ENCODE assay signal across 8 cellular contexts in the genomic region with DNA sequence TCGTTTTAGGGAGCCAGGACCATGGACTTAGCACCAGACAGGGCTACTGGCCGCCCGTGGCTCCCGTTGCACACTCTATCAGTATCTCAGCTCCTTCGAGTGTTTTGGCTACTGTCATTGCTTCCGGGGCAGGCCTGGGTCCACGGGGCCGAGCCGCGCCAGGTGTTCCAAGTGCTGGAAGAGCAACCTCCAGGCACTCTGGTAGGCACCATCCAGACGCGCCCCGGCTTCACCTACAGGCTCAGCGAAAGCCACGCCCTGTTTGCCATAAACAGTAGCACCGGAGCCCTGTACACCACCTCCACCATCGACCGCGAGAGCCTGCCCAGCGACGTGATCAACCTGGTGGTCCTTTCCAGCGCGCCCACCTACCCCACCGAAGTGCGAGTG. TPM values are rescaled to one million over a fixed set of nuclear protein-coding genes. Genes with fewer than 3 reads are reported as not detected.
DNase-seq lines count a peak whose midpoint lies in the region; ATAC-seq and TF ChIP-seq lines count a peak whose summit lies in the region.

No MANE protein-coding gene starts in this region.

- WGBS in tibial nerve, 2 donors = 0 to 1% methylated on average over 21 to 25 of the region's 25 CpGs

- TF ChIP-seq CTCF in tibial nerve (IDR thresholded peaks at IDR 0.05) (no peak), GM13977 (IDR thresholded peaks at IDR 0.05; ENCODE audit: extremely low read depth, insufficient read depth, missing control alignments) (no peak)

- TF ChIP-seq POLR2A in tibial nerve (IDR thresholded peaks at IDR 0.05) = no peak

- in situ Hi-C loops in GM13977 (cut with MboI; ENCODE audit: low pct_unique_long_range_greater_than_20kb, low sequenced_read_pairs, unreplicated experiment) = no loop called here

- peaks cover 27 to 29% of the 10 kb centered on the region in 2 donors for H3K27me3 ChIP-seq in duodenal mucosa (ENCODE audit: control insufficient read depth in 1 of 2, insufficient read depth in 2 of 2, low read length in 2 of 2)
- H3K27me3 ChIP-seq in tibial nerve = no peaks in the 10 kb centered on the region

- H3K36me3 ChIP-seq in duodenal mucosa (ENCODE audit: control insufficient read depth in 1 of 2, insufficient read depth in 2 of 2, low read length in 2 of 2) (no peaks in the 10 kb centered on the region), tibial nerve (no peaks in the 10 kb centered on the region)

- H3K27ac ChIP-seq in duodenal mucosa (ENCODE audit: low read depth, low read length) = no peak overlapping the region
- H3K27ac ChIP-seq in tibial nerve = peak overlapping the region; percentile 81 to 95 (median 87)

- no peak for ATAC-seq in GM19452 (IDR thresholded peaks at IDR 0.05; ENCODE audit: unreplicated experiment)

- no peaks in the 10 kb centered on the region for H3K9me3 ChIP-seq in duodenal mucosa (ENCODE audit: control insufficient read depth in 1 of 2, low read length in 2 of 2)
- no peaks in the 10 kb centered on the region for H3K9me3 ChIP-seq in tibial nerve

- H3K4me3 ChIP-seq in duodenal mucosa (ENCODE audit: low read depth in 1 of 2, low read length in 2 of 2) (peak overlapping the region; percentile 81 to 85), tibial nerve (peak overlapping the region; percentile 59 to 92 (median 81))

- H3K4me1 ChIP-seq in duodenal mucosa (ENCODE audit: control insufficient read depth in 1 of 2, insufficient read depth in 2 of 2, low read length in 2 of 2) (peaks cover 5 to 12% of the 10 kb centered on the region in 2 donors), tibial nerve (peaks cover 0 to 34% (median 9%) of the 10 kb centered on the region in 4 donors)

- DNase-seq in DMS53 (lab: John Stamatoyannopoulos, UW) = peak; percentile 83
- DNase-seq in NCI-H510A treated with DMSO at 0.1 percent for 48 hours (lab: John Stamatoyannopoulos, UW) = peak; percentile 42
- peak; percentile 46 to 47 for DNase-seq in lung microvascular endothelial cell (ENCODE audit: low read depth in 2 of 2)
- peak; percentile 25 for DNase-seq in tibial nerve (ENCODE audit: low spot score in 2 of 2)
- DNase-seq in GM13977 (ENCODE audit: low spot score) = no peak
- DNase-seq in putamen (ENCODE audit: low spot score) = no peak

- no peak for TF ChIP-seq EP300 in tibial nerve (IDR thresholded peaks at IDR 0.05)

- H3K9ac ChIP-seq in duodenal mucosa (ENCODE audit: low read depth in 1 of 2, low read length in 2 of 2) = peak overlapping the region in 1 of 2 donors; percentile 12

RNA-seq across cellular contexts. Expression of a gene that starts 1.6 kb away (rescaled TPM):
- total RNA-seq in lung microvascular endothelial cell (40.3 and 51.8 TPM in 2 replicates), tibial nerve (10 to 100 TPM; 12.3 to 22.7 (median 18.4) TPM)

Comparison
In these comparisons a context has a peak if more than half of its experiments do, and no peak if none do; other contexts are left out.
1. DNase-seq: peak in DMS53 (single experiment), NCI-H510A treated with DMSO at 0.1 percent for 48 hours (single experiment), lung microvascular endothelial cell (2 of 2) and tibial nerve (2 of 2); none in GM13977 (single experiment) and putamen (single experiment).